ENCODE assay signal across 1 cellular context in genomic region chr12:110774824-110775223, GRCh38.
TF ChIP-seq lines count a peak whose summit lies in the region.

No MANE protein-coding gene starts in this region.

TF ChIP-seq in H1, 55 proteins besides CTCF, POLR2A, EP300 and RAD21:
- TF ChIP-seq HDAC2 (IDR thresholded peaks at IDR 0.05; ENCODE audit: borderline replicate concordance in 1 of 2, low read depth in 2 of 2, low read length in 2 of 2) (no peak), GTF2F1 (IDR thresholded peaks at IDR 0.05; ENCODE audit: borderline replicate concordance, low read depth, low read length) (no peak), KDM1A (IDR thresholded peaks at IDR 0.05; ENCODE audit: borderline replicate concordance, low read length) (peak; percentile 41; the same call in 1 of the 2 replicates)
